20 cellular contexts compared by ENCODE assay signal in the genomic region with DNA sequence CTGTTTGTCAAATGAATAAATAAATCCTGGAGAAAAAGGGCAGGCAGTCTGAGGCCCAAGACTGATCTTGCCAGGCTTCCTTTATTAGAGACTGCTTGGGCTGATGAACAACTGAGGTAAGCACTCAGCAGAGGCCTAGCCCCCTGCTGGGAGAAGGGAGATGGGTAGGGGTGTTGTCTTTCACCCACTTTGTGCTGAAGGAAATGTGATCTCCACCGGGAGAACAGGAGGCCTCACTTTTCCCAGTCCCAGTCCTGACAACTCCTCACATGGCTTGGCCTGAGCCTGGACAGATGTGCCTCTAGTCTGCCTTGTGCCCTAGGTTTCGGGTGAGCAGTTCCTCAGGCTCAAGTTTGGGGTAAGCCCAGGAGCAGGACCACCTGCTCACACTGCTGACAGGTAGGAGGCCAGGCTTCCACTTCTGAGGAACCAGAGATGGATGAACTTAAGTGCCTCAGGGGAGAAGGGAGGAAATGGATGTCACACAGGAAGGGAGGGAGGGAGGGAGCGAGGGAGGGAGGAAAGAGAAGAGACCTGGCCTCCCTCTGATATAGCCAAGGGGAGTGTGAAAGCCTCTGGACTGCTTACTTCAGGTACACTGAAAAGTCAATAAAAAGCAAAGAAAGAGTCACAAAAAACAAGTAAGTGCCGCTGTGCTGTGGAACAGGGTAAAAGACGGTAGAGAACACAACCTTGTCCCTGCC. TPM values are rescaled to one million over a fixed set of nuclear protein-coding genes. Genes with fewer than 3 reads are reported as not detected.
DNase-seq lines count a peak whose midpoint lies in the region; FAIRE-seq and TF ChIP-seq lines count a peak whose summit lies in the region.
"Had no signal": no experiment of that assay in that cellular context is flagged by ENCODE, and none has a peak within 500 bp of the region (broad histone marks: within the 10 kb centered on the region; RNA-seq: fewer than 3 reads in every experiment).

No MANE protein-coding gene starts in this region.

- no peak overlapping the region for H3K4me3 ChIP-seq in HL-60 (replicated peaks; ENCODE audit: insufficient read depth, low read length)
- no peak overlapping the region for H3K4me3 ChIP-seq in bronchial epithelial cell (ENCODE audit: low read depth, low read length)
- no peak overlapping the region for H3K4me3 ChIP-seq in neutrophil (ENCODE audit: low read depth in 1 of 2, low read length in 1 of 2)
- H3K4me3 ChIP-seq: SK-N-MC, smooth muscle cell, tibial artery had no signal

- no peaks in the 10 kb centered on the region for H3K9me3 ChIP-seq in neutrophil
- H3K9me3 ChIP-seq: Caco-2, tibial artery had no signal

- FAIRE-seq in bronchial epithelial cell (lab: Jason Lieb, UNC), result no peak
- no peak for FAIRE-seq in RCC 7860 (lab: Jason Lieb, UNC)

- H3K4me1 ChIP-seq in neutrophil (ENCODE audit: control insufficient read depth in 1 of 2, insufficient read depth in 1 of 2, low read depth in 1 of 2, low read length in 1 of 2), result peaks cover 54 to 57% of the 10 kb centered on the region in 2 experiments

- H3K27me3 ChIP-seq in HL-60 (ENCODE audit: insufficient read depth, poor library complexity, severe bottlenecking), result no peaks in the 10 kb centered on the region
- H3K27me3 ChIP-seq in bronchial epithelial cell (ENCODE audit: control insufficient read depth, insufficient read depth, low read length), result no peaks in the 10 kb centered on the region
- no peaks in the 10 kb centered on the region for H3K27me3 ChIP-seq in neutrophil
- H3K27me3 ChIP-seq: tibial artery had no signal

- peaks cover 4% of the 10 kb centered on the region for H3K36me3 ChIP-seq in bronchial epithelial cell (ENCODE audit: control insufficient read depth, insufficient read depth, low read length)
- H3K36me3 ChIP-seq in neutrophil, result peaks cover 7% of the 10 kb centered on the region

- DNase-seq in DMS 273 (lab: John Stamatoyannopoulos, UW; ENCODE audit: unreplicated experiment), result peak; percentile 76
- no peak for DNase-seq in HL-60 (ENCODE audit: low read depth in 1 of 2, low spot score in 1 of 2)
- DNase-seq in bronchial epithelial cell (ENCODE audit: low read depth), result no peak
- no peak for DNase-seq in activated effector memory CD4-positive, alpha-beta T cell treated with anti-CD3 and anti-CD28 coated beads, Interleukin-2, amount 50 U/mL, for 16 hours
- no peak for DNase-seq in RCC 7860 (ENCODE audit: low spot score)
- DNase-seq in activated CD8-positive, alpha-beta memory T cell treated with anti-CD3 and anti-CD28 coated beads for 24 hours, result no peak
- no peak for DNase-seq in SW480 (ENCODE audit: low spot score)
- DNase-seq: activated naive CD8-positive, alpha-beta T cell treated with anti-CD3 and anti-CD28 coated beads, Interleukin-2, amount 10 ng/mL, durations not matched to agents 7 days and 5 days; Caco-2; effector memory CD8-positive, alpha-beta T cell; H7; NCI-H146; occipital lobe; stimulated activated CD4-positive, alpha-beta T cell treated with anti-CD3 and anti-CD28 coated beads, Interleukin-2, amount 100 ng/mL, for 48 hours; stimulated activated naive CD8-positive, alpha-beta T cell treated with anti-CD3 and anti-CD28 coated beads, Interleukin-15, amount 100 ng/mL, for 72 hours; tibial artery had no signal

- H3K27ac ChIP-seq in HL-60 (replicated peaks) (peak overlapping the region; percentile 34), neutrophil (peak overlapping the region; percentile 71)
- H3K27ac ChIP-seq: SK-N-MC, tibial artery, VCaP had no signal

- no peak for TF ChIP-seq CTCF in HL-60 (IDR thresholded peaks at IDR 0.05; ENCODE audit: insufficient read depth, low read length)
- TF ChIP-seq CTCF in bronchial epithelial cell (IDR thresholded peaks at IDR 0.05; ENCODE audit: insufficient read depth, low read length, severe bottlenecking), result peak; percentile 4
- TF ChIP-seq CTCF in neutrophil (IDR thresholded peaks at IDR 0.05), result no peak

RNA-seq across cellular contexts. Expression of a gene that starts 8.1 kb away (rescaled TPM):
- total RNA-seq in bronchial epithelial cell, result 28.5 and 33.7 TPM in 2 replicates
